21 cellular contexts compared by ENCODE assay signal in genomic region chr15:50556642-50557371, GRCh38. TPM values are rescaled to one million over a fixed set of nuclear protein-coding genes. Genes with fewer than 3 reads are reported as not detected.
DNase-seq lines count a peak whose midpoint lies in the region; ATAC-seq, FAIRE-seq and TF ChIP-seq lines count a peak whose summit lies in the region.
"Had no signal": no experiment of that assay in that cellular context is flagged by ENCODE, and none has a peak within 500 bp of the region (broad histone marks: within the 10 kb centered on the region; RNA-seq: fewer than 3 reads in every experiment).

No MANE protein-coding gene starts in this region.

- H2AFZ ChIP-seq in DND-41 (ENCODE audit: low read depth, low read length): no peak overlapping the region

- no peaks in the 10 kb centered on the region for H3K79me2 ChIP-seq in DND-41 (ENCODE audit: insufficient read depth, low read length)

- no peak overlapping the region for H3K4me3 Mint-ChIP-seq in activated naive CD4-positive, alpha-beta T cell treated with anti-CD3 and anti-CD28 coated beads, Interleukin-2, amount 10 ng/mL, durations not matched to agents 7 days and 5 days
- no peak overlapping the region for H3K4me3 Mint-ChIP-seq in activated T-helper 17 cell treated with anti-CD3 and anti-CD28 coated beads, Interleukin-2, amount 50 U/mL, for 72 hours
- no peak overlapping the region for H3K4me3 Mint-ChIP-seq in stimulated activated memory B cell treated with anti-CD40 and anti-IgM and Interleukin-4, amounts not matched to agents 10 μg/mL and 1 μg/mL and 100 μg/mL, for 72 hours

- H3K27ac ChIP-seq in DND-41 (ENCODE audit: low read length) (no peak overlapping the region), kidney (ENCODE audit: low read depth in 2 of 2, low read length in 2 of 2) (no peak overlapping the region), pancreas (no peak overlapping the region)
- H3K27ac ChIP-seq: Peyer's patch had no signal

- H3K9me3 Mint-ChIP-seq in activated naive CD4-positive, alpha-beta T cell treated with anti-CD3 and anti-CD28 coated beads, Interleukin-2, amount 10 ng/mL, durations not matched to agents 7 days and 5 days: no peaks in the 10 kb centered on the region
- no peaks in the 10 kb centered on the region for H3K9me3 Mint-ChIP-seq in activated naive CD4-positive, alpha-beta T cell treated with anti-CD3 and anti-CD28 coated beads, Interleukin-2, amount 50 U/mL, for 72 hours
- H3K9me3 Mint-ChIP-seq in activated T-helper 17 cell treated with anti-CD3 and anti-CD28 coated beads, Interleukin-2, amount 50 U/mL, for 72 hours: no peaks in the 10 kb centered on the region
- H3K9me3 Mint-ChIP-seq in stimulated activated memory B cell treated with anti-CD40 and anti-IgM and Interleukin-4, amounts not matched to agents 10 μg/mL and 1 μg/mL and 100 μg/mL, for 72 hours: no peaks in the 10 kb centered on the region

- peak overlapping the region; percentile 24 for H3K27ac Mint-ChIP-seq in activated naive CD4-positive, alpha-beta T cell treated with anti-CD3 and anti-CD28 coated beads, Interleukin-2, amount 10 ng/mL, durations not matched to agents 7 days and 5 days
- H3K27ac Mint-ChIP-seq in activated naive CD4-positive, alpha-beta T cell treated with anti-CD3 and anti-CD28 coated beads, Interleukin-2, amount 50 U/mL, for 72 hours: no peak overlapping the region
- peak overlapping the region; percentile 52 for H3K27ac Mint-ChIP-seq in activated T-helper 17 cell treated with anti-CD3 and anti-CD28 coated beads, Interleukin-2, amount 50 U/mL, for 72 hours
- peak overlapping the region; percentile 42 for H3K27ac Mint-ChIP-seq in stimulated activated memory B cell treated with anti-CD40 and anti-IgM and Interleukin-4, amounts not matched to agents 10 μg/mL and 1 μg/mL and 100 μg/mL, for 72 hours

- no peaks in the 10 kb centered on the region for H4K20me1 ChIP-seq in DND-41 (ENCODE audit: insufficient read depth, low read length)

- H3K4me1 ChIP-seq in DND-41 (ENCODE audit: insufficient read depth, low read length) (no peaks in the 10 kb centered on the region), kidney (ENCODE audit: control insufficient read depth in 1 of 2, insufficient read depth in 1 of 2, low read depth in 1 of 2, low read length in 2 of 2) (no peaks in the 10 kb centered on the region), pancreas (peaks cover 0 to 7% (median 0%) of the 10 kb centered on the region in 3 donors)
- H3K4me1 ChIP-seq: Peyer's patch had no signal

- intact Hi-C loops in kidney (cut with DNase I) (no loop called here), pancreas (cut with DNase I) (no loop called here)

- H3K36me3 ChIP-seq in DND-41 (ENCODE audit: insufficient read depth, low read length): peaks cover 14% of the 10 kb centered on the region
- peaks cover 0 to 11% of the 10 kb centered on the region in 2 donors for H3K36me3 ChIP-seq in kidney (ENCODE audit: control insufficient read depth in 1 of 2, insufficient read depth in 2 of 2, low read length in 2 of 2)
- peaks cover 0 to 10% (median 0%) of the 10 kb centered on the region in 3 donors for H3K36me3 ChIP-seq in pancreas

- no peak overlapping the region for H3K4me2 ChIP-seq in DND-41 (ENCODE audit: insufficient read depth, low read length)

- H3K9ac ChIP-seq in DND-41 (ENCODE audit: low read depth, low read length) (no peak overlapping the region), kidney (ENCODE audit: low read length in 2 of 2) (no peak overlapping the region)

- no peak for TF ChIP-seq CTCF in DND-41 (IDR thresholded peaks at IDR 0.05; ENCODE audit: borderline replicate concordance, extremely low read depth, low read length, poor library complexity, severe bottlenecking)
- no peak for TF ChIP-seq CTCF in kidney (IDR thresholded peaks at IDR 0.05; ENCODE audit: borderline replicate concordance, extremely low read depth, insufficient read depth)
- no peak for TF ChIP-seq CTCF in pancreas (IDR thresholded peaks at IDR 0.05)

- no peaks in the 10 kb centered on the region for H3K27me3 ChIP-seq in DND-41 (ENCODE audit: insufficient read depth, low read length, poor library complexity)
- H3K27me3 ChIP-seq in pancreas: no peaks in the 10 kb centered on the region
- H3K27me3 ChIP-seq: Peyer's patch had no signal

- CTCF ChIA-PET in activated naive CD4-positive, alpha-beta T cell treated with anti-CD3 and anti-CD28 coated beads, Interleukin-2, amount 10 ng/mL, durations not matched to agents 7 days and 5 days (lab: Charles Lee): no interaction called here

- H3K4me1 Mint-ChIP-seq in activated naive CD4-positive, alpha-beta T cell treated with anti-CD3 and anti-CD28 coated beads, Interleukin-2, amount 10 ng/mL, durations not matched to agents 7 days and 5 days: peaks cover 12% of the 10 kb centered on the region
- H3K4me1 Mint-ChIP-seq in activated T-helper 17 cell treated with anti-CD3 and anti-CD28 coated beads, Interleukin-2, amount 50 U/mL, for 72 hours: peaks cover 5% of the 10 kb centered on the region
- H3K4me1 Mint-ChIP-seq in stimulated activated memory B cell treated with anti-CD40 and anti-IgM and Interleukin-4, amounts not matched to agents 10 μg/mL and 1 μg/mL and 100 μg/mL, for 72 hours: peaks cover 8% of the 10 kb centered on the region

- H3K9me3 ChIP-seq in DND-41 (ENCODE audit: insufficient read depth, low read length, severe bottlenecking) (no peaks in the 10 kb centered on the region), kidney (ENCODE audit: control insufficient read depth in 1 of 2, low read length in 2 of 2) (no peaks in the 10 kb centered on the region), pancreas (no peaks in the 10 kb centered on the region)
- H3K9me3 ChIP-seq: Peyer's patch had no signal

- no peak for DNase-seq in activated naive CD4-positive, alpha-beta T cell treated with anti-CD3 and anti-CD28 coated beads, Interleukin-2, amount 10 ng/mL, durations not matched to agents 7 days and 5 days
- no peak for DNase-seq in activated naive CD4-positive, alpha-beta T cell treated with anti-CD3 and anti-CD28 coated beads, Interleukin-2, amount 50 U/mL, for 72 hours (ENCODE audit: low spot score in 2 of 2)
- DNase-seq in DND-41 (no peak), kidney (no peak), pancreas (no peak)
- DNase-seq: COR-L47, DMS153, KG1, NCI-H1105 treated with DMSO at 0.1 percent for 48 hours, NCI-H187 treated with DMSO at 0.1 percent for 48 hours, NCI-H2171, NCI-H510A, NCI-H82, Peyer's patch, Right ventricle myocardium superior had no signal

- no peak for ATAC-seq in activated naive CD4-positive, alpha-beta T cell treated with anti-CD3 and anti-CD28 coated beads, Interleukin-2, amount 50 U/mL, for 72 hours
- ATAC-seq in DND-41 (ENCODE audit: insufficient read depth, low read depth): peak; percentile 58; the same call in 2 of the 3 replicates
- no peak for ATAC-seq in activated T-helper 17 cell treated with anti-CD3 and anti-CD28 coated beads, Interleukin-2, amount 50 U/mL, for 72 hours (replicated peaks)
- peak; percentile 67 for ATAC-seq in stimulated activated memory B cell treated with anti-CD40 and anti-IgM and Interleukin-4, amounts not matched to agents 10 μg/mL and 1 μg/mL and 100 μg/mL, for 72 hours
- ATAC-seq in pancreas: no peak

- peaks cover 18% of the 10 kb centered on the region for H3K36me3 Mint-ChIP-seq in activated naive CD4-positive, alpha-beta T cell treated with anti-CD3 and anti-CD28 coated beads, Interleukin-2, amount 10 ng/mL, durations not matched to agents 7 days and 5 days
- peaks cover 0 to 4% of the 10 kb centered on the region in 2 donors for H3K36me3 Mint-ChIP-seq in activated naive CD4-positive, alpha-beta T cell treated with anti-CD3 and anti-CD28 coated beads, Interleukin-2, amount 50 U/mL, for 72 hours
- H3K36me3 Mint-ChIP-seq in activated T-helper 17 cell treated with anti-CD3 and anti-CD28 coated beads, Interleukin-2, amount 50 U/mL, for 72 hours (ENCODE audit: low read depth): peaks cover 40% of the 10 kb centered on the region
- peaks cover 26% of the 10 kb centered on the region for H3K36me3 Mint-ChIP-seq in stimulated activated memory B cell treated with anti-CD40 and anti-IgM and Interleukin-4, amounts not matched to agents 10 μg/mL and 1 μg/mL and 100 μg/mL, for 72 hours

- no peaks in the 10 kb centered on the region for H3K27me3 Mint-ChIP-seq in activated naive CD4-positive, alpha-beta T cell treated with anti-CD3 and anti-CD28 coated beads, Interleukin-2, amount 10 ng/mL, durations not matched to agents 7 days and 5 days
- H3K27me3 Mint-ChIP-seq in activated T-helper 17 cell treated with anti-CD3 and anti-CD28 coated beads, Interleukin-2, amount 50 U/mL, for 72 hours: no peaks in the 10 kb centered on the region
- H3K27me3 Mint-ChIP-seq in stimulated activated memory B cell treated with anti-CD40 and anti-IgM and Interleukin-4, amounts not matched to agents 10 μg/mL and 1 μg/mL and 100 μg/mL, for 72 hours: no peaks in the 10 kb centered on the region

- H3K4me3 ChIP-seq in DND-41 (ENCODE audit: low read depth in 1 of 2, low read length in 2 of 2) (no peak overlapping the region), kidney (ENCODE audit: low read length in 2 of 2) (no peak overlapping the region), pancreas (no peak overlapping the region)
- H3K4me3 ChIP-seq: Peyer's patch had no signal

- 100% methylated on average over 2 of the region's 2 CpGs for WGBS in pancreas, 2 donors

- FAIRE-seq in kidney (lab: Jason Lieb, UNC) (no peak), pancreas (lab: Jason Lieb, UNC) (no peak)
- FAIRE-seq: H54 had no signal

RNA-seq across cellular contexts. Expression of gene USP50, which starts 10.3 kb away (rescaled TPM):
- not detected for total RNA-seq in activated naive CD4-positive, alpha-beta T cell treated with anti-CD3 and anti-CD28 coated beads, Interleukin-2, amount 50 U/mL, for 72 hours
- total RNA-seq in activated T-helper 17 cell treated with anti-CD3 and anti-CD28 coated beads, Interleukin-2, amount 50 U/mL, for 72 hours: not detected
- 1.1 TPM for total RNA-seq in kidney
- not detected for polyA plus RNA-seq in kidney (ENCODE audit: insufficient read depth, low read depth, low replicate concordance)
- under 1 TPM in 2 of 6 donors, not detected in 4; 0.32 to 0.35 TPM for total RNA-seq in pancreas
- not detected for polyA plus RNA-seq in pancreas
- total RNA-seq: MCF 10A, Peyer's patch had no signal
- polyA plus RNA-seq: AG04450, BJ had no signal

Comparison
In these comparisons a context has a peak if more than half of its experiments do, and no peak if none do; other contexts are left out.
1. H3K27ac Mint-ChIP-seq: peak in activated naive CD4-positive, alpha-beta T cell treated with anti-CD3 and anti-CD28 coated beads, Interleukin-2, amount 10 ng/mL, durations not matched to agents 7 days and 5 days (single experiment), activated T-helper 17 cell treated with anti-CD3 and anti-CD28 coated beads, Interleukin-2, amount 50 U/mL, for 72 hours (single experiment) and stimulated activated memory B cell treated with anti-CD40 and anti-IgM and Interleukin-4, amounts not matched to agents 10 μg/mL and 1 μg/mL and 100 μg/mL, for 72 hours (single experiment); none in activated naive CD4-positive, alpha-beta T cell treated with anti-CD3 and anti-CD28 coated beads, Interleukin-2, amount 50 U/mL, for 72 hours (0 of 2).
2. ATAC-seq: peak in DND-41 (single experiment) and stimulated activated memory B cell treated with anti-CD40 and anti-IgM and Interleukin-4, amounts not matched to agents 10 μg/mL and 1 μg/mL and 100 μg/mL, for 72 hours (single experiment); none in activated naive CD4-positive, alpha-beta T cell treated with anti-CD3 and anti-CD28 coated beads, Interleukin-2, amount 50 U/mL, for 72 hours (0 of 2), activated T-helper 17 cell treated with anti-CD3 and anti-CD28 coated beads, Interleukin-2, amount 50 U/mL, for 72 hours (single experiment) and pancreas (0 of 4).